10 cellular contexts compared by ENCODE assay signal in genomic region chr3:188349276-188349962, GRCh38.
DNase-seq lines count a peak whose midpoint lies in the region; ATAC-seq and TF ChIP-seq lines count a peak whose summit lies in the region.
"Had no signal": no experiment of that assay in that cellular context is flagged by ENCODE, and none has a peak within 500 bp of the region (broad histone marks: within the 10 kb centered on the region; RNA-seq: fewer than 3 reads in every experiment).

No MANE protein-coding gene starts in this region.

- DNase-seq in A673 (ENCODE audit: low spot score), result no peak
- peak; percentile 58 for DNase-seq in NAMALWA (ENCODE audit: low spot score)
- peak; percentile 43 for DNase-seq in choroid plexus epithelial cell (ENCODE audit: low read depth)
- DNase-seq in AML-193 (lab: John Stamatoyannopoulos, UW), result no peak
- no peak for DNase-seq in lower leg skin (ENCODE audit: low spot score in 2 of 2)
- DNase-seq in HK-2 (ENCODE audit: unreplicated experiment), result no peak
- DNase-seq: activated CD8-positive, alpha-beta memory T cell treated with anti-CD3 and anti-CD28 coated beads, Interleukin-2, amount 10 ng/mL, durations not matched to agents 7 days and 5 days had no signal

- no peak for TF ChIP-seq POLR2A in lower leg skin (IDR thresholded peaks at IDR 0.05)

- ATAC-seq in HG02623 (IDR thresholded peaks at IDR 0.05; ENCODE audit: unreplicated experiment), result no peak
- ATAC-seq: activated CD8-positive, alpha-beta memory T cell treated with anti-CD3 and anti-CD28 coated beads, Interleukin-2, amount 10 ng/mL, durations not matched to agents 7 days and 5 days had no signal

- POLR2A ChIA-PET in A673 (lab: Charles Lee; ENCODE audit: low non-redundant PET), result no interaction called here

- no peak overlapping the region for H3K4me3 ChIP-seq in A673 (ENCODE audit: low read depth, low read length, poor library complexity, severe bottlenecking)
- H3K4me3 ChIP-seq in choroid plexus epithelial cell (ENCODE audit: low read depth, low read length), result no peak overlapping the region
- no peak overlapping the region for H3K4me3 ChIP-seq in muscle layer of duodenum (ENCODE audit: low read depth in 1 of 2, low read length in 2 of 2)
- no peak overlapping the region for H3K4me3 ChIP-seq in lower leg skin (ENCODE audit: low read depth, poor library complexity, severe bottlenecking)

- no peaks in the 10 kb centered on the region for H3K27me3 ChIP-seq in A673 (replicated peaks; ENCODE audit: insufficient read depth, low read depth, low read length, poor library complexity)
- no peaks in the 10 kb centered on the region for H3K27me3 ChIP-seq in muscle layer of duodenum (ENCODE audit: low read depth, low read length)

- H3K36me3 ChIP-seq in A673 (ENCODE audit: insufficient read depth, low read length, poor library complexity, severe bottlenecking), result no peaks in the 10 kb centered on the region
- peaks cover 0 to 5% of the 10 kb centered on the region in 2 donors for H3K36me3 ChIP-seq in muscle layer of duodenum (ENCODE audit: control insufficient read depth in 1 of 2, insufficient read depth in 2 of 2, low read length in 2 of 2)

- BruUV-seq in A673 (replicated peaks; lab: Mats Ljungman, UMichigan), result no TSS peak

- CTCF ChIA-PET in A673 (lab: Charles Lee), result no interaction called here

- TF ChIP-seq CTCF in A673 (conservative IDR thresholded peaks at IDR 0.05; ENCODE audit: low read depth, low read length) (0 out of 2 replicates have a peak, but pooled peaks have one; percentile 23), choroid plexus epithelial cell (conservative IDR thresholded peaks at IDR 0.05; ENCODE audit: low read depth, low read length) (peak; percentile 37), lower leg skin (IDR thresholded peaks at IDR 0.05) (no peak)

- intact Hi-C loops in A673 (cut with micrococcal nuclease; ENCODE audit: unreplicated experiment), result no loop called here
- intact Hi-C loops in lower leg skin (cut with DNase I; ENCODE audit: low total_unique reads), result no loop called here

- WGBS in lower leg skin, 2 donors, result 60 to 66% methylated on average over 7 of the region's 7 CpGs

- peaks cover 34% of the 10 kb centered on the region for H3K4me1 ChIP-seq in A673 (ENCODE audit: insufficient read depth, low read length, poor library complexity, severe bottlenecking)
- H3K4me1 ChIP-seq in muscle layer of duodenum (ENCODE audit: control insufficient read depth in 1 of 2, insufficient read depth in 2 of 2, low read length in 2 of 2), result peaks cover 14 to 40% of the 10 kb centered on the region in 2 donors

- no peaks in the 10 kb centered on the region for H3K9me3 ChIP-seq in A673 (ENCODE audit: low read depth, low read length, poor library complexity, severe bottlenecking)
- no peaks in the 10 kb centered on the region for H3K9me3 ChIP-seq in muscle layer of duodenum (ENCODE audit: control insufficient read depth in 1 of 2, low read length in 2 of 2)

- H3K27ac ChIP-seq in A673 (ENCODE audit: low read depth, low read length, poor library complexity, severe bottlenecking) (no peak overlapping the region), muscle layer of duodenum (ENCODE audit: low read length) (peak overlapping the region; percentile 18)
- H3K27ac ChIP-seq: KMS-11 had no signal

Comparison
In these comparisons a context has a peak if more than half of its experiments do, and no peak if none do; other contexts are left out.
1. DNase-seq: peak in NAMALWA (single experiment) and choroid plexus epithelial cell (single experiment); none in A673 (single experiment), AML-193 (0 of 2), lower leg skin (0 of 2) and HK-2 (single experiment).
2. CTCF ChIP-seq: peak in A673 (single experiment) and choroid plexus epithelial cell (single experiment); none in lower leg skin (0 of 3).